Comparison of ENCODE assay signal across 8 cellular contexts in the genomic region with DNA sequence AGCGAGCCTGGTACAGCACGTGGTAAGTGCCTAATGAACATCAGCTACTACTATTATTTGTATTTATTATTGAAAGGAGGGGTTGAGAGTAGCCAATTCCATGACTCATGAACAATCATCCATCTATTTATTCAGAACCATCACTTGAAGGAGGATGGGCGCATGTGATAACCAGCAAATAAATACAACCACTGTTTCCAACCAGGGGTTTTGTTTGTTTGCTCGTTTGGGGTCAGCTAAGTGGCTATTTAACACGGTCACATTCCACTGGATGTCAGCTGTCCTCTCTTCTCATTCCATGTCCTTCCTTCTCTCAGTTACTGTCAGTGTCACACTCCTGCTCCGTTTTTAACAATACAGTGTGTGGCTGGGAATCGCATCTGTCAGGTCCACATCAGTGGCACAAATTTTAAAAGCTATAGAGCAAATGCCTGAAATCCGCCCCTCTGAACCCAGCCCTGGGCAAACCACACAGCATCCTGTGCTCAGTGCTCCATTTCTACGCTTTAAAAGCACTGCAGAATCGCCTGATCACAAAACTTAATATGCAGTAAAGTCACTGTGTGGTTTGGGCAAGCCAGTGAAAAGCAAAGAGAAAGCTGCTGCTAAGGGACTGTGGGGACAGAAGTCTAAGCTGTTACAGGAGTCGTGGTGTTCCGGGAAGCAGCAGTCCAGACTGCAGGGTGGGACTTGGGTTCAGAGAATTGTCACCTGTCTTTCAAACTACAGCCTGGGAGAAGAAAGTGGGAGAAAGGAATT. TPM values are rescaled to one million over a fixed set of nuclear protein-coding genes. Genes with fewer than 3 reads are reported as not detected.
A peak's percentile ranks its signal among the peaks of the same experiment; 100 is the strongest.
DNase-seq lines count a peak whose midpoint lies in the region; ATAC-seq, FAIRE-seq and TF ChIP-seq lines count a peak whose summit lies in the region.

No MANE protein-coding gene starts in this region.

- H3K27ac ChIP-seq in foreskin keratinocyte (peak overlapping the region; percentile 76), spleen (peak overlapping the region; percentile 78 to 98 (median 89)), pancreas (no peak overlapping the region)

- intact Hi-C loops in spleen (cut with DNase I; ENCODE audit: low total_unique reads), result loop anchor here (10.0 kb wide), 1 partner anchor 57 kb away; no protein-coding TSS in a partner anchor
- intact Hi-C loops in pancreas (cut with DNase I), result no loop called here

- no peak for TF ChIP-seq CTCF in foreskin keratinocyte (conservative IDR thresholded peaks at IDR 0.05)
- no peak for TF ChIP-seq CTCF in spleen (IDR thresholded peaks at IDR 0.05 in 8 of 11, conservative IDR thresholded peaks at IDR 0.05 in 3 of 11)
- TF ChIP-seq CTCF in pancreas (IDR thresholded peaks at IDR 0.05), result no peak

- H3K4me1 ChIP-seq in foreskin keratinocyte, result peaks cover 64% of the 10 kb centered on the region
- H3K4me1 ChIP-seq in spleen, result peaks cover 77 to 100% (median 99%) of the 10 kb centered on the region in 6 donors
- peaks cover 28 to 65% (median 30%) of the 10 kb centered on the region in 3 donors for H3K4me1 ChIP-seq in pancreas

- WGBS in spleen, 5 donors, result 47 to 55% (median 50%) methylated on average over 12 of the region's 12 CpGs
- 79 to 80% methylated on average over 12 of the region's 12 CpGs for WGBS in pancreas, 2 donors

- ATAC-seq in T-helper 17 cell (peak; percentile 3), foreskin keratinocyte (no peak), pancreas (no peak), HG02852 (IDR thresholded peaks at IDR 0.05; ENCODE audit: unreplicated experiment) (no peak)

- H3K27me3 ChIP-seq in foreskin keratinocyte, result no peaks in the 10 kb centered on the region
- H3K27me3 ChIP-seq in spleen (replicated peaks in 1 of 7), result no peaks in the 10 kb centered on the region
- H3K27me3 ChIP-seq in pancreas, result no peaks in the 10 kb centered on the region

- no peaks in the 10 kb centered on the region for H3K27me3 Mint-ChIP-seq in T-helper 17 cell

- H3K4me3 Mint-ChIP-seq in T-helper 17 cell, result peak overlapping the region; percentile 94

- no peak for FAIRE-seq in pancreas (lab: Jason Lieb, UNC)

- H3K4me3 ChIP-seq in spleen, result peak overlapping the region in 2 of 8 donors; percentile 5 to 52
- no peak overlapping the region for H3K4me3 ChIP-seq in pancreas

- peaks cover 75% of the 10 kb centered on the region for H3K4me1 Mint-ChIP-seq in T-helper 17 cell

- DNase-seq in NK-92 treated with Interleukin-12 subunit alpha and Interleukin-12 subunit beta, amount 100 ng/mL, for 24 hours (lab: John Stamatoyannopoulos, UW), result peak; percentile 32
- DNase-seq in NK-92 (lab: John Stamatoyannopoulos, UW; ENCODE audit: unreplicated experiment) (no peak), T-helper 17 cell (peak in 1 of 3 donors; percentile 19), foreskin keratinocyte (no peak), spleen (no peak), pancreas (no peak), NCI-H1417 (lab: John Stamatoyannopoulos, UW) (no peak)

- H3K36me3 ChIP-seq in spleen (no peaks in the 10 kb centered on the region), pancreas (no peaks in the 10 kb centered on the region)

- TF ChIP-seq POLR2A in spleen (IDR thresholded peaks at IDR 0.05), result no peak

- peaks cover 2% of the 10 kb centered on the region for H3K36me3 Mint-ChIP-seq in T-helper 17 cell (ENCODE audit: low read depth)

- H3K9me3 ChIP-seq in T-helper 17 cell (ENCODE audit: control insufficient read depth, low read length, poor library complexity, severe bottlenecking) (no peaks in the 10 kb centered on the region), spleen (no peaks in the 10 kb centered on the region), pancreas (no peaks in the 10 kb centered on the region)

- peak overlapping the region; percentile 100 for H3K27ac Mint-ChIP-seq in T-helper 17 cell

RNA-seq across cellular contexts. Expression of a gene that starts 8.5 kb away (rescaled TPM):
- 100 to 1,000 TPM; 176 to 209 TPM for total RNA-seq in T-helper 17 cell
- total RNA-seq in foreskin keratinocyte, result 31.1 and 34.8 TPM in 2 replicates
- polyA plus RNA-seq in foreskin keratinocyte, result 10.7 and 12.9 TPM in 2 replicates
- 100 to 1,000 TPM in 6 of 7 donors, 10 to 100 TPM in 1; 88.1 to 137 (median 118) TPM for total RNA-seq in spleen
- 10 to 100 TPM; 16.9 to 47.8 (median 19.9) TPM for polyA plus RNA-seq in spleen
- 10 to 100 TPM; 38.8 to 62.6 (median 52.3) TPM for total RNA-seq in pancreas
- 10 to 100 TPM; 17.1 to 22.8 TPM for polyA plus RNA-seq in pancreas

Comparison
In these comparisons a context has a peak if more than half of its experiments do, and no peak if none do; other contexts are left out.
1. H3K27ac ChIP-seq: peak in foreskin keratinocyte (single experiment) and spleen (8 of 8); none in pancreas (0 of 4).